ENCODE assay signal across 8 cellular contexts in genomic region chr18:70643812-70644211, GRCh38.
"Had no signal": no experiment of that assay in that cellular context is flagged by ENCODE, and none has a peak within 500 bp of the region (broad histone marks: within the 10 kb centered on the region; RNA-seq: fewer than 3 reads in every experiment).

No MANE protein-coding gene starts in this region.

- ATAC-seq: GM12878 had no signal

- DNase-seq: GDM1, GF-D8 had no signal

- FAIRE-seq: G401.6, GM12878, GM12891, GM12892, GM18507, GM19239 had no signal

- H3K4me3 ChIP-seq: GM12878 had no signal
